Comparison of ENCODE assay signal across 8 cellular contexts in the genomic region with DNA sequence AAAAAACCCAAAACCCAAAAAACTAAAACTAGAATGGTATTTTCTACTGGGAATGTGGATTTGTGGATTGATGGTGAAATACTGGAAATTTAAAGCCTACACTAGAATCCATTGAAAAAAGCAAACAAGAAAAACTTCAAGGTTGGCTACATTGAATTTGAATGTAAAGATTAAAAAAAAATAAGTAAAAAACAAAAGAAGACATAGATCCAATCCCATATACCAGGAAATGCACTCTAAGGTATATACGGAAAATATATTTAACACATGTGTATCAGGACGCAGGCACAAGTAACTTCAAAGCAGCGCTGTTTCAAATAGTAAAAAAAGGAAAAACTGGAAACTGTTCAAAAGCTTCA. TPM values are rescaled to one million over a fixed set of nuclear protein-coding genes. Genes with fewer than 3 reads are reported as not detected.
A peak's percentile ranks its signal among the peaks of the same experiment; 100 is the strongest.
DNase-seq lines count a peak whose midpoint lies in the region; ATAC-seq and TF ChIP-seq lines count a peak whose summit lies in the region.

No MANE protein-coding gene starts in this region.

- H3K36me3 ChIP-seq in DOHH2 (ENCODE audit: control insufficient read depth, low read length) (no peaks in the 10 kb centered on the region), RWPE2 (ENCODE audit: low read depth) (no peaks in the 10 kb centered on the region), esophagus squamous epithelium (no peaks in the 10 kb centered on the region), trophoblast cell (ENCODE audit: control insufficient read depth in 1 of 2, insufficient read depth in 2 of 2, low read length in 2 of 2) (no peaks in the 10 kb centered on the region)

- TF ChIP-seq POLR2A in esophagus squamous epithelium (IDR thresholded peaks at IDR 0.05), result no peak

- H2BK120ac ChIP-seq in trophoblast cell (ENCODE audit: insufficient read depth, low read length, poor library complexity), result no peak overlapping the region

- H4K12ac ChIP-seq in trophoblast cell (ENCODE audit: low read depth, low read length), result no peak overlapping the region

- intact Hi-C loops in esophagus squamous epithelium (cut with DNase I) (no loop called here), sciatic nerve (cut with DNase I) (no loop called here)

- no peak for TF ChIP-seq CTCF in DOHH2 (IDR thresholded peaks at IDR 0.05; ENCODE audit: low read depth, low read length, poor library complexity, severe bottlenecking)
- no peak for TF ChIP-seq CTCF in RWPE2 (IDR thresholded peaks at IDR 0.05; ENCODE audit: poor library complexity, severe bottlenecking)
- no peak for TF ChIP-seq CTCF in esophagus squamous epithelium (IDR thresholded peaks at IDR 0.05)

- no peak overlapping the region for H2BK5ac ChIP-seq in trophoblast cell (ENCODE audit: low read depth, low read length, poor library complexity)

- H4K8ac ChIP-seq in trophoblast cell (ENCODE audit: low read depth, low read length), result no peak overlapping the region

- H3K4me2 ChIP-seq in DOHH2 (ENCODE audit: low read length) (peak overlapping the region; percentile 69), trophoblast cell (ENCODE audit: low read length) (peak overlapping the region; percentile 67)

- no peak overlapping the region for H2AK5ac ChIP-seq in trophoblast cell (ENCODE audit: low read length)

- H3K4me1 ChIP-seq in DOHH2 (ENCODE audit: control insufficient read depth, low read length) (peaks cover 12% of the 10 kb centered on the region), RWPE2 (ENCODE audit: insufficient read depth, poor library complexity, severe bottlenecking) (peaks cover 8% of the 10 kb centered on the region), esophagus squamous epithelium (peaks cover 0 to 34% (median 8%) of the 10 kb centered on the region in 3 donors), trophoblast cell (ENCODE audit: control insufficient read depth in 1 of 2, insufficient read depth in 2 of 2, low read length in 2 of 2) (peaks cover 0 to 5% of the 10 kb centered on the region in 2 experiments)

- H3K9ac ChIP-seq in trophoblast cell (ENCODE audit: low read length), result no peak overlapping the region

- 0 to 2% methylated on average over 3 of the region's 3 CpGs for WGBS in esophagus squamous epithelium, 2 donors
- WGBS in trophoblast cell (ENCODE audit: extremely low coverage, insufficient coverage, insufficient read length), result no CpG with 5 or more reads among the region's 3 CpGs

- H3K18ac ChIP-seq in trophoblast cell (ENCODE audit: low read length), result no peak overlapping the region

- H3K14ac ChIP-seq in trophoblast cell (ENCODE audit: low read length), result no peak overlapping the region

- H4K91ac ChIP-seq in trophoblast cell (ENCODE audit: low read depth, low read length), result no peak overlapping the region

- peaks cover 3% of the 10 kb centered on the region for H3K79me1 ChIP-seq in trophoblast cell (ENCODE audit: low read length)

- H2BK12ac ChIP-seq in trophoblast cell (ENCODE audit: low read length), result no peak overlapping the region

- H2AFZ ChIP-seq in trophoblast cell (ENCODE audit: insufficient read depth, low read length, poor library complexity), result peak overlapping the region; percentile 74

- no peak overlapping the region for H3K23ac ChIP-seq in trophoblast cell (ENCODE audit: low read length)

- no peak for ATAC-seq in RWPE2 (ENCODE audit: low read depth)
- ATAC-seq in GM21423 (IDR thresholded peaks at IDR 0.05; ENCODE audit: unreplicated experiment), result no peak
- no peak for ATAC-seq in sciatic nerve

- H3K4me3 ChIP-seq in DOHH2 (ENCODE audit: low read length) (peak overlapping the region; percentile 86), RWPE2 (ENCODE audit: severe bottlenecking) (peak overlapping the region; percentile 73), esophagus squamous epithelium (peak overlapping the region; percentile 44 to 87 (median 74)), trophoblast cell (ENCODE audit: low read depth, low read length) (peak overlapping the region; percentile 85)

- H3K79me2 ChIP-seq in DOHH2 (ENCODE audit: control insufficient read depth, low read length) (peaks cover 5% of the 10 kb centered on the region; the same call in 1 of the 2 replicates), trophoblast cell (ENCODE audit: control insufficient read depth, insufficient read depth, low read length, poor library complexity) (no peaks in the 10 kb centered on the region)

- no peak overlapping the region for H3K4ac ChIP-seq in trophoblast cell (ENCODE audit: low read depth, low read length)

- H3K9me3 ChIP-seq in DOHH2 (ENCODE audit: control insufficient read depth, insufficient read depth, low read length), result no peaks in the 10 kb centered on the region
- H3K9me3 ChIP-seq in RWPE2 (ENCODE audit: severe bottlenecking), result no peaks in the 10 kb centered on the region
- no peaks in the 10 kb centered on the region for H3K9me3 ChIP-seq in esophagus squamous epithelium
- H3K9me3 ChIP-seq in trophoblast cell (ENCODE audit: insufficient read depth, low read depth, low read length), result no peaks in the 10 kb centered on the region

- H3K9me2 ChIP-seq in DOHH2 (replicated peaks; ENCODE audit: control insufficient read depth, low read length), result no peaks in the 10 kb centered on the region

- no peaks in the 10 kb centered on the region for H3F3A ChIP-seq in DOHH2 (ENCODE audit: control insufficient read depth, insufficient read depth)

- no peaks in the 10 kb centered on the region for H4K20me1 ChIP-seq in DOHH2 (ENCODE audit: control insufficient read depth, insufficient read depth, low read depth, low read length)

- H3K27me3 ChIP-seq in DOHH2 (ENCODE audit: control insufficient read depth, low read length) (no peaks in the 10 kb centered on the region), RWPE2 (ENCODE audit: insufficient read depth, poor library complexity, severe bottlenecking) (no peaks in the 10 kb centered on the region), esophagus squamous epithelium (no peaks in the 10 kb centered on the region), trophoblast cell (ENCODE audit: insufficient read depth, low read length) (no peaks in the 10 kb centered on the region)

- H3K27ac ChIP-seq in DOHH2 (ENCODE audit: low read depth, low read length) (peak overlapping the region; percentile 52), RWPE2 (ENCODE audit: poor library complexity, severe bottlenecking) (peak overlapping the region; percentile 44), esophagus squamous epithelium (peak overlapping the region; percentile 75 to 94 (median 91)), trophoblast cell (ENCODE audit: low read depth, low read length) (no peak overlapping the region)

- DNase-seq in RWPE2 (ENCODE audit: low spot score) (no peak), esophagus squamous epithelium (lab: John Stamatoyannopoulos, UW) (no peak), trophoblast cell (no peak), sciatic nerve (ENCODE audit: low spot score) (no peak), NCI-H1436 treated with DMSO at 0.1 percent for 48 hours (lab: John Stamatoyannopoulos, UW) (no peak)
- no peak for DNase-seq in central memory CD4-positive, alpha-beta T cell

RNA-seq across cellular contexts. Expression of a gene that starts 0.8 kb away (rescaled TPM):
- total RNA-seq in esophagus squamous epithelium, result 10 to 100 TPM in 1 of 4 donors, 1 to 10 TPM in 3; 4.8 to 16.8 (median 7.6) TPM
- polyA plus RNA-seq in trophoblast cell (2013), result 10.7 and 11.8 TPM in 2 replicates
- total RNA-seq in sciatic nerve, result 43.8 TPM

RNA-seq across cellular contexts. Expression of a gene that starts 19.4 kb away (rescaled TPM):
- total RNA-seq in esophagus squamous epithelium, result 1 to 10 TPM; 1.5 to 5.9 (median 4.4) TPM
- 17.7 and 18.0 TPM in 2 replicates for polyA plus RNA-seq in trophoblast cell (2013)
- 11.6 TPM for total RNA-seq in sciatic nerve
